Comparison of ENCODE assay signal across 2 cellular contexts in the genomic region with DNA sequence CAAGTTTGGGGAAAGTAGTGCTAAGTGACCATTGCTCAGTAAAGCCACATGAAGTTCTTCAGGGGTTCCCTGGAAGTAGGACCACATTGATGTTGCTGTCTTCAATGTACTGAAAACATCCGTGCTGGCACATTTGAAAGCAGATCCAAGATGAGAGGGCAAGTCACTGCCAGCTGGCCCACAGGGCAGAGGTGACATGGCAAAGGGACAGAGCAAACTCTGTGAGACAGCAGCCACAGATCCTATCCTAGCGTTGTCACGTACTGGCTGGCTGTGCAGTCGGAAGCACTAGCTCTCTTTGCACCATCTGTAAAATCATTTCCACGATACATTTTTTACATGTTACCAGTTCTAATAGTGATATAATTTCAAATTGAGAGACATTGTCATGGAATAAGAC.
A peak's percentile ranks its signal among the peaks of the same experiment; 100 is the strongest.
TF ChIP-seq lines count a peak whose summit lies in the region.

No MANE protein-coding gene starts in this region.

TF ChIP-seq in liver, 16 proteins besides CTCF, POLR2A, EP300 and RAD21:
- TF ChIP-seq YY1 (IDR thresholded peaks at IDR 0.05) (peak; percentile 31), JUND (IDR thresholded peaks at IDR 0.05) (no peak), GABPA (IDR thresholded peaks at IDR 0.05 in 1 of 2, conservative IDR thresholded peaks at IDR 0.05 in 1 of 2) (no peak), HNF4A (conservative IDR thresholded peaks at IDR 0.05) (peak; percentile 57 to 66), SP1 (IDR thresholded peaks at IDR 0.05) (peak; percentile 12), RXRA (IDR thresholded peaks at IDR 0.05) (peak in 1 of 2 donors; percentile 39)

TF ChIP-seq in HepG2, 621 proteins besides CTCF, POLR2A, EP300 and RAD21:
- TF ChIP-seq TARDBP (CRISPR knock-in tag; IDR thresholded peaks at IDR 0.05) (no peak), ZNF354B (CRISPR knock-in tag; IDR thresholded peaks at IDR 0.05) (no peak)
